3 cellular contexts compared by ENCODE assay signal in the genomic region with DNA sequence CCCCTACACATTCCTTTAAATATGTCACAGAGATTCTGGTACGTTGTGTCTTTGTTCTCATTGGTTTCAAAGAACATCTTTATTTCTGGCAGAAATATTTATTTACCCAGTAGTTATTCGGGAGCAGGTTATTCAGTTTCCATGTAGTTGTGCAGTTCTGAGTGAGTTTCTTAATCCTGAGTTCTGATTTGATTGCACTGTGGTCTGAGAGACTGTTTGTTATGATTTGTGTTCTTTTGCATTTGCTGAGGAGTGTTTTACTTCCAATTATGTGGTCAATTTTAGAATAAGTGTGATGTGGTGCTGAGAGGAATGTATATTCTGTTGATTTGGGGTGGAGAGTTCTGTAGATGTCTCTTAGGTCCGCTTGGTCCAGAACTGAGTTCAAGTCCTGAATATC. TPM values are rescaled to one million over a fixed set of nuclear protein-coding genes. Genes with fewer than 3 reads are reported as not detected.
A peak's percentile ranks its signal among the peaks of the same experiment; 100 is the strongest.
DNase-seq lines count a peak whose midpoint lies in the region; ATAC-seq and TF ChIP-seq lines count a peak whose summit lies in the region.
"Not testable (repeated sequence)": the region's sequence is repeated elsewhere in the genome, so short reads cannot be mapped to it uniquely, and the experiment has no call there.

No MANE protein-coding gene starts in this region.

- H3K27me3 Mint-ChIP-seq in activated CD8-positive, alpha-beta T cell treated with anti-CD3 and anti-CD28 coated beads, Interleukin-2, amount 10 ng/mL, durations not matched to agents 7 days and 5 days (ENCODE audit: low read depth); MCF 10A (ENCODE audit: insufficient read depth, unreplicated experiment): not testable (repeated sequence)

- peaks cover 14% of the 10 kb centered on the region for H3K36me3 Mint-ChIP-seq in activated CD8-positive, alpha-beta T cell treated with anti-CD3 and anti-CD28 coated beads, Interleukin-2, amount 10 ng/mL, durations not matched to agents 7 days and 5 days (ENCODE audit: low read depth)
- peaks cover 12% of the 10 kb centered on the region for H3K36me3 Mint-ChIP-seq in MCF 10A (ENCODE audit: insufficient read depth, unreplicated experiment)

- H3K4me3 Mint-ChIP-seq in activated CD8-positive, alpha-beta T cell treated with anti-CD3 and anti-CD28 coated beads, Interleukin-2, amount 10 ng/mL, durations not matched to agents 7 days and 5 days; MCF 10A (ENCODE audit: unreplicated experiment): not testable (repeated sequence)

- TF ChIP-seq CTCF in HEK293 (tag by site-specific recombination; IDR thresholded peaks at IDR 0.05); MCF 10A (IDR thresholded peaks at IDR 0.05; ENCODE audit: unreplicated experiment): not testable (repeated sequence)

- H3K4me3 ChIP-seq in HEK293 (ENCODE audit: low read depth, low read length) = not testable (repeated sequence)

- peak overlapping the region; percentile 5 for H3K27ac Mint-ChIP-seq in activated CD8-positive, alpha-beta T cell treated with anti-CD3 and anti-CD28 coated beads, Interleukin-2, amount 10 ng/mL, durations not matched to agents 7 days and 5 days
- H3K27ac Mint-ChIP-seq in MCF 10A (ENCODE audit: low read depth, unreplicated experiment) = peak overlapping the region; percentile 8

- not testable (repeated sequence) for ATAC-seq in activated CD8-positive, alpha-beta T cell treated with anti-CD3 and anti-CD28 coated beads, Interleukin-2, amount 10 ng/mL, durations not matched to agents 7 days and 5 days

- POLR2A ChIA-PET in HEK293 (lab: Yijun Ruan, JAX); activated CD8-positive, alpha-beta T cell treated with anti-CD3 and anti-CD28 coated beads, Interleukin-2, amount 10 ng/mL, durations not matched to agents 7 days and 5 days (lab: Charles Lee); MCF 10A (lab: Yijun Ruan, JAX): not testable (repeated sequence)

- not testable (repeated sequence) for H3K36me3 ChIP-seq in HEK293 (ENCODE audit: control insufficient read depth in 2 of 2, insufficient read depth in 1 of 2, low read length in 2 of 2)

- CTCF ChIA-PET in HEK293 (lab: Yijun Ruan, JAX); activated CD8-positive, alpha-beta T cell treated with anti-CD3 and anti-CD28 coated beads, Interleukin-2, amount 10 ng/mL, durations not matched to agents 7 days and 5 days (lab: Charles Lee); MCF 10A (lab: Yijun Ruan, JAX): not testable (repeated sequence)

- intact Hi-C loops in MCF 10A (cut with micrococcal nuclease) = not testable (repeated sequence)

- not testable (repeated sequence) for BruUV-seq in MCF 10A (replicated peaks; lab: Mats Ljungman, UMichigan)

- not testable (repeated sequence) for DNase-seq in activated CD8-positive, alpha-beta T cell treated with anti-CD3 and anti-CD28 coated beads, Interleukin-2, amount 10 ng/mL, durations not matched to agents 7 days and 5 days; MCF 10A (ENCODE audit: unreplicated experiment)

- not testable (repeated sequence) for H3K4me1 Mint-ChIP-seq in activated CD8-positive, alpha-beta T cell treated with anti-CD3 and anti-CD28 coated beads, Interleukin-2, amount 10 ng/mL, durations not matched to agents 7 days and 5 days (ENCODE audit: low read depth); MCF 10A (ENCODE audit: insufficient read depth, unreplicated experiment)

- H3K9me3 ChIP-seq in HEK293 (ENCODE audit: control insufficient read depth, insufficient read depth, low read depth, low read length) = not testable (repeated sequence)

- H3K9me3 Mint-ChIP-seq in activated CD8-positive, alpha-beta T cell treated with anti-CD3 and anti-CD28 coated beads, Interleukin-2, amount 10 ng/mL, durations not matched to agents 7 days and 5 days (ENCODE audit: insufficient read depth); MCF 10A (ENCODE audit: unreplicated experiment): not testable (repeated sequence)

- H3K4me1 ChIP-seq in HEK293 (ENCODE audit: control insufficient read depth, insufficient read depth, low read length) = not testable (repeated sequence)

- not testable (repeated sequence) for H3K27ac ChIP-seq in HEK293 (ENCODE audit: extremely low read depth, low read depth, low read length)

TF ChIP-seq in HEK293, 187 proteins besides CTCF, POLR2A, EP300 and RAD21:
- TF ChIP-seq GFI1B (tag by site-specific recombination; IDR thresholded peaks at IDR 0.05) = peak; percentile 95

RNA-seq across cellular contexts. Expression of a gene that starts 17.4 kb away (rescaled TPM):
- 10 to 100 TPM; 25.2 to 25.3 TPM for total RNA-seq in activated CD8-positive, alpha-beta T cell treated with anti-CD3 and anti-CD28 coated beads, Interleukin-2, amount 10 ng/mL, durations not matched to agents 7 days and 5 days
- total RNA-seq in MCF 10A (2022) = 16.7 and 18.9 TPM in 2 replicates

RNA-seq across cellular contexts. Expression of a gene that starts 18.0 kb away (rescaled TPM):
- 10 to 100 TPM; 23.1 to 24.5 TPM for total RNA-seq in activated CD8-positive, alpha-beta T cell treated with anti-CD3 and anti-CD28 coated beads, Interleukin-2, amount 10 ng/mL, durations not matched to agents 7 days and 5 days
- total RNA-seq in MCF 10A (2022) = 16.7 and 23.0 TPM in 2 replicates
